ENCODE assay signal across 29 cellular contexts in genomic region chr2:101208830-101209229, GRCh38.
"Had no signal": no experiment of that assay in that cellular context is flagged by ENCODE, and none has a peak within 500 bp of the region (broad histone marks: within the 10 kb centered on the region; RNA-seq: fewer than 3 reads in every experiment).

No MANE protein-coding gene starts in this region.

- H3K27me3 Mint-ChIP-seq: stimulated activated memory B cell treated with anti-CD40 and anti-IgM and Interleukin-4, amounts not matched to agents 10 μg/mL and 1 μg/mL and 100 μg/mL, for 72 hours; stimulated activated naive B cell treated with anti-CD40 and anti-IgM and Interleukin-4, amounts not matched to agents 10 μg/mL and 1 μg/mL and 100 μg/mL, for 72 hours; stimulated activated naive CD8-positive, alpha-beta T cell treated with anti-CD3 and anti-CD28 coated beads, Interleukin-15, amount 100 ng/mL, for 72 hours; stimulated activated naive CD8-positive, alpha-beta T cell treated with anti-CD3 and anti-CD28 coated beads, Interleukin-15, Interleukin-2, amounts not matched to agents 100 ng/mL and 50 ng/mL, for 24 hours; type B pancreatic cell had no signal

- H3K36me3 Mint-ChIP-seq: stimulated activated effector memory CD8-positive, alpha-beta T cell treated with anti-CD3 and anti-CD28 coated beads, Interleukin-12 subunit alpha, Interleukin-12 subunit beta, amount 100 ng/mL, for 72 hours; stimulated activated memory B cell treated with anti-CD40 and anti-IgM and Interleukin-4, amounts not matched to agents 10 μg/mL and 1 μg/mL and 100 μg/mL, for 72 hours; type B pancreatic cell had no signal

- ATAC-seq: stimulated activated effector memory CD8-positive, alpha-beta T cell treated with anti-CD3 and anti-CD28 coated beads, Interleukin-12 subunit alpha, Interleukin-12 subunit beta, amount 100 ng/mL, for 72 hours; stimulated activated memory B cell treated with anti-CD40 and anti-IgM and Interleukin-4, amounts not matched to agents 10 μg/mL and 1 μg/mL and 100 μg/mL, for 72 hours; stimulated activated naive B cell treated with anti-CD40 and anti-IgM and Interleukin-4, amounts not matched to agents 10 μg/mL and 1 μg/mL and 100 μg/mL, for 72 hours; stimulated activated naive CD8-positive, alpha-beta T cell treated with anti-CD3 and anti-CD28 coated beads, Interleukin-15, amount 100 ng/mL, for 72 hours; stimulated activated naive CD8-positive, alpha-beta T cell treated with anti-CD3 and anti-CD28 coated beads, Interleukin-15, Interleukin-2, amounts not matched to agents 100 U/mL and 50 U/mL, for 24 hours; upper lobe of right lung had no signal

- H3K4me3 ChIP-seq: stomach, suprapubic skin, testis, thoracic aorta, thyroid gland, tibial artery, tibial nerve, transverse colon, upper lobe of left lung, upper lobe of right lung, uterus, vagina had no signal

- DNase-seq: stimulated activated CD4-positive, alpha-beta T cell treated with anti-CD3 and anti-CD28 coated beads, Interleukin-2, amount 100 ng/mL, for 48 hours; stimulated activated CD4-positive, alpha-beta T cell treated with anti-CD3 and anti-CD28 coated beads, Interleukin-4, amount 100 ng/mL, for 1 hour; stimulated activated CD4-positive, alpha-beta T cell treated with anti-CD3 and anti-CD28 coated beads, Interleukin-4, amount 100 ng/mL, for 24 hours; stimulated activated CD4-positive, alpha-beta T cell treated with anti-CD3 and anti-CD28 coated beads, Interleukin-4, amount 100 ng/mL, for 4 hours; stimulated activated CD8-positive, alpha-beta memory T cell treated with anti-CD3 and anti-CD28 coated beads, Interleukin-4, amount 100 ng/mL, for 48 hours; stimulated activated naive B cell treated with anti-CD40 and anti-IgM and Interleukin-4, amounts not matched to agents 10 μg/mL and 1 μg/mL and 100 μg/mL, for 72 hours; stimulated activated naive CD4-positive, alpha-beta T cell; stimulated activated naive CD4-positive, alpha-beta T cell treated with Interleukin-2 at 50 U/mL for 16 hours; stimulated activated naive CD8-positive, alpha-beta T cell treated with anti-CD3 and anti-CD28 coated beads, Interleukin-15, amount 100 ng/mL, for 72 hours; stimulated activated naive CD8-positive, alpha-beta T cell treated with anti-CD3 and anti-CD28 coated beads, Interleukin-15, Interleukin-2, amounts not matched to agents 100 U/mL and 50 U/mL, for 24 hours; stomach; substantia nigra; testis; thyroid gland; tibial artery; transverse colon; trophoblast cell; upper lobe of left lung; upper lobe of right lung; uterus had no signal

- H3K36me3 ChIP-seq: stomach, suprapubic skin, thoracic aorta, thyroid gland, tibial artery, tibial nerve, transverse colon, upper lobe of left lung, upper lobe of right lung, uterus, vagina had no signal

- FAIRE-seq: urothelium cell line had no signal

- H3K27ac Mint-ChIP-seq: stimulated activated effector memory CD8-positive, alpha-beta T cell treated with anti-CD3 and anti-CD28 coated beads, Interleukin-12 subunit alpha, Interleukin-12 subunit beta, amount 100 ng/mL, for 72 hours; stimulated activated memory B cell treated with anti-CD40 and anti-IgM and Interleukin-4, amounts not matched to agents 10 μg/mL and 1 μg/mL and 100 μg/mL, for 72 hours; stimulated activated naive B cell treated with anti-CD40 and anti-IgM and Interleukin-4, amounts not matched to agents 10 μg/mL and 1 μg/mL and 100 μg/mL, for 72 hours; stimulated activated naive CD8-positive, alpha-beta T cell treated with anti-CD3 and anti-CD28 coated beads, Interleukin-15, amount 100 ng/mL, for 72 hours; stimulated activated naive CD8-positive, alpha-beta T cell treated with anti-CD3 and anti-CD28 coated beads, Interleukin-15, Interleukin-2, amounts not matched to agents 100 ng/mL and 50 ng/mL, for 24 hours; type B pancreatic cell had no signal

- H3K4me3 Mint-ChIP-seq: stimulated activated effector memory CD8-positive, alpha-beta T cell treated with anti-CD3 and anti-CD28 coated beads, Interleukin-12 subunit alpha, Interleukin-12 subunit beta, amount 100 ng/mL, for 72 hours; stimulated activated memory B cell treated with anti-CD40 and anti-IgM and Interleukin-4, amounts not matched to agents 10 μg/mL and 1 μg/mL and 100 μg/mL, for 72 hours; stimulated activated naive B cell treated with anti-CD40 and anti-IgM and Interleukin-4, amounts not matched to agents 10 μg/mL and 1 μg/mL and 100 μg/mL, for 72 hours; stimulated activated naive CD8-positive, alpha-beta T cell treated with anti-CD3 and anti-CD28 coated beads, Interleukin-15, amount 100 ng/mL, for 72 hours; stimulated activated naive CD8-positive, alpha-beta T cell treated with anti-CD3 and anti-CD28 coated beads, Interleukin-15, Interleukin-2, amounts not matched to agents 100 ng/mL and 50 ng/mL, for 24 hours; type B pancreatic cell had no signal

- H3K27ac ChIP-seq: stomach, suprapubic skin, testis, thoracic aorta, thyroid gland, tibial artery, tibial nerve, transverse colon, upper lobe of left lung, upper lobe of right lung, uterus, vagina had no signal

- H3K4me1 Mint-ChIP-seq: stimulated activated memory B cell treated with anti-CD40 and anti-IgM and Interleukin-4, amounts not matched to agents 10 μg/mL and 1 μg/mL and 100 μg/mL, for 72 hours had no signal

- H3K9me3 Mint-ChIP-seq: stimulated activated effector memory CD8-positive, alpha-beta T cell treated with anti-CD3 and anti-CD28 coated beads, Interleukin-12 subunit alpha, Interleukin-12 subunit beta, amount 100 ng/mL, for 72 hours; stimulated activated naive CD8-positive, alpha-beta T cell treated with anti-CD3 and anti-CD28 coated beads, Interleukin-15, amount 100 ng/mL, for 72 hours had no signal

- H3K4me1 ChIP-seq: suprapubic skin, testis, thyroid gland, uterus, vagina had no signal

- H3K27me3 ChIP-seq: stomach, suprapubic skin, testis, thyroid gland, tibial artery, tibial nerve, transverse colon, upper lobe of left lung, upper lobe of right lung, uterus, vagina had no signal

- H3K9me3 ChIP-seq: stomach, suprapubic skin, testis, thyroid gland, tibial artery, transverse colon, upper lobe of right lung, vagina had no signal
